Comparison of ENCODE assay signal across 27 cellular contexts in the genomic region with DNA sequence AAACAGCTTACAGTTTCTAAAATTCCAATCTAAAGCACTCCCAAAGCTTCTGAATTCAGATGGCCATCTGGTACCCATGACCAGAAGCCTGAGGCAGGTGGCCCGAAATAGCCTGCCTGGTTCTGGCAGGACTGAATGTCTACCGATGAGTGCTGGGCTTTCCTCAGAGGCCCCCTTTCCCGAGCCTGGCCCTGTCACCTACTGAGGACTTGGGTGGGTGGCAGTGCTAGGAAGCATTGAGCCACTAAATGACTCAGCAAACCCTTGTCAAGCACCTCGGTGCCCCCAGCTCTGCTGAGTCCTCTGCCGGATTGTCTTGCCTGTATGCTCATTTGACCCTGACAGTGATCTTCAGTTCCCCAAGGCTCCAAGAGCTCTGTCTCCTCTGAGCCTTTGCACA. TPM values are rescaled to one million over a fixed set of nuclear protein-coding genes. Genes with fewer than 3 reads are reported as not detected.
DNase-seq lines count a peak whose midpoint lies in the region; ATAC-seq, FAIRE-seq and TF ChIP-seq lines count a peak whose summit lies in the region.
"Had no signal": no experiment of that assay in that cellular context is flagged by ENCODE, and none has a peak within 500 bp of the region (broad histone marks: within the 10 kb centered on the region; RNA-seq: fewer than 3 reads in every experiment).

No MANE protein-coding gene starts in this region.

- no peaks in the 10 kb centered on the region for H3K27me3 ChIP-seq in GM12878 (replicated peaks in 1 of 2; ENCODE audit: control insufficient read depth in 2 of 2, insufficient read depth in 2 of 2, low read length in 1 of 2)

- peaks cover 2 to 8% of the 10 kb centered on the region in 2 donors for H3K36me3 Mint-ChIP-seq in stimulated activated naive B cell treated with anti-CD40 and anti-IgM and Interleukin-4, amounts not matched to agents 10 μg/mL and 1 μg/mL and 100 μg/mL, for 72 hours
- H3K36me3 Mint-ChIP-seq: activated naive CD4-positive, alpha-beta T cell treated with anti-CD3 and anti-CD28 coated beads, Interleukin-2, amount 50 U/mL, for 72 hours; CD4-positive, alpha-beta memory T cell; naive B cell; T-cell had no signal

- in situ Hi-C loops in GM12878 (cut with MboI): no loop called here

- FAIRE-seq in GM18507 (lab: Jason Lieb, UNC): peak; percentile 54
- FAIRE-seq in GM12878 (lab: Jason Lieb, UNC): peak; percentile 54
- FAIRE-seq: colon, H54 had no signal

- DNase-seq in Right ventricle myocardium inferior (ENCODE audit: missing footprints) (peak; percentile 50), left cardiac atrium (no peak), GM18507 (ENCODE audit: extremely low spot score, insufficient read length, low read depth) (no peak), GM12878 (ENCODE audit: low read depth, low spot score) (peak; percentile 26), NCI-H2171 treated with DMSO at 0.1 percent for 48 hours (lab: John Stamatoyannopoulos, UW) (no peak)
- DNase-seq in stimulated activated naive B cell treated with anti-CD40 and anti-IgM and Interleukin-4, amounts not matched to agents 10 μg/mL and 1 μg/mL and 100 μg/mL, for 72 hours: no peak
- DNase-seq: activated CD4-positive, alpha-beta T cell treated with anti-CD3 and anti-CD28 coated beads, Interleukin-2, amount 10 ng/mL, durations not matched to agents 7 days and 5 days; DMS53; effector memory CD8-positive, alpha-beta T cell; Kasumi-1; mesendoderm; naive B cell; NCI-H1436; NCI-H748 treated with DMSO at 0.1 percent for 48 hours; SHP77 treated with DMSO at 0.1 percent for 48 hours; stimulated activated CD4-positive, alpha-beta T cell treated with anti-CD3 and anti-CD28 coated beads, Interleukin-12 subunit alpha, Interleukin-12 subunit beta, amount 100 ng/mL, for 4 hours; T-cell had no signal

- no peak overlapping the region for H2AFZ ChIP-seq in GM12878 (ENCODE audit: control insufficient read depth, low read depth, low read length)

- H3K27ac ChIP-seq in GM12878 (ENCODE audit: control insufficient read depth, insufficient read depth): peak overlapping the region; percentile 64
- H3K27ac ChIP-seq: thoracic aorta had no signal

- peaks cover 0 to 7% of the 10 kb centered on the region in 2 experiments; a peak in 3 of 4 replicates for H3K36me3 ChIP-seq in GM12878 (ENCODE audit: control insufficient read depth in 2 of 2, insufficient read depth in 2 of 2, low read length in 1 of 2)
- H3K36me3 ChIP-seq: thoracic aorta had no signal

- TF ChIP-seq EP300 in GM12878 (IDR thresholded peaks at IDR 0.05; ENCODE audit: borderline replicate concordance in 1 of 2, control insufficient read depth in 1 of 2, low read depth in 2 of 2, low read length in 2 of 2): no peak

- H3K9me3 ChIP-seq in GM12878 (replicated peaks; ENCODE audit: control insufficient read depth, insufficient read depth, low read length): no peaks in the 10 kb centered on the region
- H3K9me3 ChIP-seq: thoracic aorta had no signal

- RAD21 ChIA-PET in GM12878 (lab: Charles Lee; ENCODE audit: unreplicated experiment): interaction anchor here (0.6 kb wide), 1 partner anchor 67 kb away, joined by 3 read pairs; a partner anchor contains a TSS

- POLR2A ChIA-PET in GM12878 (lab: Charles Lee): interaction anchor here (0.9 kb wide), 1 partner anchor 70 kb away, joined by 7 read pairs; no protein-coding TSS in a partner anchor

- H3K4me1 Mint-ChIP-seq in stimulated activated naive B cell treated with anti-CD40 and anti-IgM and Interleukin-4, amounts not matched to agents 10 μg/mL and 1 μg/mL and 100 μg/mL, for 72 hours: peaks cover 32 to 71% of the 10 kb centered on the region in 2 donors

- H3K27ac Mint-ChIP-seq in stimulated activated naive B cell treated with anti-CD40 and anti-IgM and Interleukin-4, amounts not matched to agents 10 μg/mL and 1 μg/mL and 100 μg/mL, for 72 hours: no peak overlapping the region
- H3K27ac Mint-ChIP-seq: activated CD4-positive, alpha-beta T cell treated with anti-CD3 and anti-CD28 coated beads, Interleukin-2, amount 10 ng/mL, durations not matched to agents 7 days and 5 days; CD4-positive, alpha-beta memory T cell; T-cell had no signal

- SMC1A ChIA-PET in GM12878 (lab: Charles Lee; ENCODE audit: uncharacterized antibody, unreplicated experiment): interaction anchor here (0.8 to 2.4 kb wide), 2 partner anchors 18 to 20 kb away, joined by 3 to 5 read pairs; a partner anchor contains a TSS

- CTCF ChIA-PET in GM12878 (lab: Yijun Ruan, JAX): no interaction called here

- peak overlapping the region; percentile 75 for H3K4me2 ChIP-seq in GM12878 (ENCODE audit: control insufficient read depth, insufficient read depth)

- no TSS peak for BruUV-seq in GM12878 (replicated peaks; lab: Mats Ljungman, UMichigan)

- peaks cover 44% of the 10 kb centered on the region for H3K4me1 ChIP-seq in GM12878 (ENCODE audit: control insufficient read depth, insufficient read depth, low read length)

- no peak for TF ChIP-seq RAD21 in GM12878 (IDR thresholded peaks at IDR 0.05; ENCODE audit: insufficient read depth, low read depth, low read length)

- intact Hi-C loops in Right ventricle myocardium inferior (cut with DNase I): no loop called here
- intact Hi-C loops in left cardiac atrium (cut with DNase I): no loop called here
- intact Hi-C loops in GM12878 (cut with micrococcal nuclease; ENCODE audit: unreplicated experiment): no loop called here

- ATAC-seq in Right ventricle myocardium inferior (no peak), left cardiac atrium (no peak), GM12878 (peak; percentile 65), GM18867 (IDR thresholded peaks at IDR 0.05; ENCODE audit: unreplicated experiment) (no peak), HG03521 (IDR thresholded peaks at IDR 0.05; ENCODE audit: unreplicated experiment) (no peak)
- peak; percentile 87 for ATAC-seq in stimulated activated naive B cell treated with anti-CD40 and anti-IgM and Interleukin-4, amounts not matched to agents 10 μg/mL and 1 μg/mL and 100 μg/mL, for 72 hours (replicated peaks)
- ATAC-seq: effector memory CD8-positive, alpha-beta T cell; right cardiac atrium; T-cell had no signal

- peaks cover 3% of the 10 kb centered on the region; the same call in 1 of the 2 replicates for H4K20me1 ChIP-seq in GM12878 (ENCODE audit: control insufficient read depth, insufficient read depth)

- TF ChIP-seq POLR2A in GM12878 (IDR thresholded peaks at IDR 0.05; ENCODE audit: low read depth, low read length): no peak

- H3K4me3 ChIP-seq in GM12878: 0 out of 2 replicates have a peak overlapping the region, but pooled peaks have one; percentile 4
- H3K4me3 ChIP-seq: thoracic aorta had no signal

- WGBS in GM12878 (ENCODE audit: insufficient coverage, insufficient replicate concordance, low lambda C conversion rate, missing lambda C conversion rate): 0% methylated on average over 5 of the region's 5 CpGs

- no peak for TF ChIP-seq CTCF in GM12878 (IDR thresholded peaks at IDR 0.05 in 2 of 3, conservative IDR thresholded peaks at IDR 0.05 in 1 of 3; ENCODE audit: control insufficient read depth in 2 of 3, extremely low read depth in 1 of 3, insufficient read depth in 1 of 3, low read depth in 3 of 3, low read length in 3 of 3)

- H3K9ac ChIP-seq in GM12878 (ENCODE audit: control insufficient read depth, insufficient read depth, low read length): peak overlapping the region; percentile 52

- H3K27me3 Mint-ChIP-seq in stimulated activated naive B cell treated with anti-CD40 and anti-IgM and Interleukin-4, amounts not matched to agents 10 μg/mL and 1 μg/mL and 100 μg/mL, for 72 hours: no peaks in the 10 kb centered on the region
- H3K27me3 Mint-ChIP-seq: activated CD4-positive, alpha-beta T cell treated with anti-CD3 and anti-CD28 coated beads, Interleukin-2, amount 10 ng/mL, durations not matched to agents 7 days and 5 days; CD4-positive, alpha-beta memory T cell; effector memory CD8-positive, alpha-beta T cell; naive B cell; T-cell had no signal

- no peak overlapping the region for H3K4me3 Mint-ChIP-seq in stimulated activated naive B cell treated with anti-CD40 and anti-IgM and Interleukin-4, amounts not matched to agents 10 μg/mL and 1 μg/mL and 100 μg/mL, for 72 hours
- H3K4me3 Mint-ChIP-seq: activated CD4-positive, alpha-beta T cell treated with anti-CD3 and anti-CD28 coated beads, Interleukin-2, amount 10 ng/mL, durations not matched to agents 7 days and 5 days; CD4-positive, alpha-beta memory T cell; effector memory CD8-positive, alpha-beta T cell; T-cell had no signal

- H3K79me2 ChIP-seq in GM12878 (ENCODE audit: control insufficient read depth, insufficient read depth, low read length): peaks cover 56% of the 10 kb centered on the region

- no peaks in the 10 kb centered on the region for H3K9me3 Mint-ChIP-seq in stimulated activated naive B cell treated with anti-CD40 and anti-IgM and Interleukin-4, amounts not matched to agents 10 μg/mL and 1 μg/mL and 100 μg/mL, for 72 hours
- H3K9me3 Mint-ChIP-seq: activated CD4-positive, alpha-beta T cell treated with anti-CD3 and anti-CD28 coated beads, Interleukin-2, amount 10 ng/mL, durations not matched to agents 7 days and 5 days; activated naive CD4-positive, alpha-beta T cell treated with anti-CD3 and anti-CD28 coated beads, Interleukin-2, amount 50 U/mL, for 72 hours; CD4-positive, alpha-beta memory T cell; effector memory CD8-positive, alpha-beta T cell; naive B cell; T-cell had no signal

RNA-seq across cellular contexts. Expression of a gene that starts 17.8 kb away (rescaled TPM):
- total RNA-seq in Right ventricle myocardium inferior (15.1 TPM), left cardiac atrium (10 to 100 TPM; 19.4 to 21.4 TPM), GM12878 (2014; rRNA removed) (18.3 and 21.3 TPM in 2 replicates), GM12878 (2014; rRNA removed; fragmentation: Illumina TruSeq; extraction: Trizol) (4.0 and 5.1 TPM in 2 replicates), GM12878 (2021) (15.8 and 20.9 TPM in 2 replicates)
- total RNA-seq in GM12878 (2013; cell fraction: nucleolus; rRNA removed): 40.0 and 40.4 TPM in 2 replicates
- 2.2 TPM for polyA plus RNA-seq in GM12878 (2011; ENCODE audit: low read depth)
- polyA plus RNA-seq in GM12878 (2011; rRNA removed) (5.5 and 9.5 TPM in 2 replicates), GM12878 (2014; fragmentation: Illumina TruSeq; extraction: Trizol) (0.63 and 1.9 TPM in 2 replicates), GM12878 (2014; fragmentation: Nextera tagmentation; extraction: Ambion mirVana) (under 1 TPM in 1 of 2 experiments, not detected in 1; 0.09 TPM), GM12878 (2014; rRNA removed) (17.5 and 20.7 TPM in 2 replicates), GM12878 (2016; fragmentation: Nextera tagmentation; extraction: Ambion mirVana) (1 to 10 TPM; 2.2 to 4.1 TPM)
- polyA plus RNA-seq in GM12878 (2011; cell fraction: cytosol; rRNA removed): 10.6 and 16.8 TPM in 2 replicates
- 80.7 and 84.7 TPM in 2 replicates for polyA plus RNA-seq in GM12878 (2011; cell fraction: nucleus; rRNA removed)
- polyA plus RNA-seq in GM12878 (2012): 9.0 and 17.0 TPM in 2 replicates
- 5.9 and 11.1 TPM in 2 replicates for polyA minus RNA-seq in GM12878 (2011; rRNA and poly(A)+ RNA removed)
- 4.5 and 8.8 TPM in 2 replicates for polyA minus RNA-seq in GM12878 (2011; cell fraction: cytosol; rRNA and poly(A)+ RNA removed)
- 12.8 and 20.3 TPM in 2 replicates for polyA minus RNA-seq in GM12878 (2011; cell fraction: nucleus; rRNA and poly(A)+ RNA removed)

RNA-seq across cellular contexts. Expression of a gene that starts 31.8 kb away (rescaled TPM):
- 15.5 TPM for total RNA-seq in Right ventricle myocardium inferior
- 10 to 100 TPM; 13.9 to 14.1 TPM for total RNA-seq in left cardiac atrium
- 29.8 and 32.3 TPM in 2 replicates for total RNA-seq in GM12878 (2013; cell fraction: nucleolus; rRNA removed)
- total RNA-seq in GM12878 (2014; rRNA removed): 36.9 and 44.8 TPM in 2 replicates
- 25.2 and 26.5 TPM in 2 replicates for total RNA-seq in GM12878 (2014; rRNA removed; fragmentation: Illumina TruSeq; extraction: Trizol)
- total RNA-seq in GM12878 (2021): 42.4 and 45.0 TPM in 2 replicates
- 50.7 TPM for polyA plus RNA-seq in GM12878 (2011; ENCODE audit: low read depth)
- polyA plus RNA-seq in GM12878 (2011; rRNA removed): 27.5 and 43.3 TPM in 2 replicates
- 75.3 and 80.0 TPM in 2 replicates for polyA plus RNA-seq in GM12878 (2011; cell fraction: cytosol; rRNA removed)
- 104 and 138 TPM in 2 replicates for polyA plus RNA-seq in GM12878 (2011; cell fraction: nucleus; rRNA removed)
- polyA plus RNA-seq in GM12878 (2012): 42.3 and 52.6 TPM in 2 replicates
- 11.7 and 21.1 TPM in 2 replicates for polyA plus RNA-seq in GM12878 (2014; fragmentation: Illumina TruSeq; extraction: Trizol)
- polyA plus RNA-seq in GM12878 (2014; fragmentation: Nextera tagmentation; extraction: Ambion mirVana): 10 to 100 TPM; 51.6 to 55.3 TPM
- polyA plus RNA-seq in GM12878 (2014; rRNA removed): 43.9 and 48.5 TPM in 2 replicates
- 10 to 100 TPM; 75.5 to 76.7 TPM for polyA plus RNA-seq in GM12878 (2016; fragmentation: Nextera tagmentation; extraction: Ambion mirVana)
- 12.9 and 37.6 TPM in 2 replicates for polyA minus RNA-seq in GM12878 (2011; rRNA and poly(A)+ RNA removed)
- 13.3 and 22.1 TPM in 2 replicates for polyA minus RNA-seq in GM12878 (2011; cell fraction: cytosol; rRNA and poly(A)+ RNA removed)
- polyA minus RNA-seq in GM12878 (2011; cell fraction: nucleus; rRNA and poly(A)+ RNA removed): 12.8 and 21.5 TPM in 2 replicates

RNA-seq across cellular contexts. Expression of a gene that starts 34.5 kb away (rescaled TPM):
- total RNA-seq in Right ventricle myocardium inferior (0.19 TPM), left cardiac atrium (under 1 TPM; 0.44 to 0.73 TPM), GM12878 (2014; rRNA removed) (2.0 and 3.5 TPM in 2 replicates), GM12878 (2014; rRNA removed; fragmentation: Illumina TruSeq; extraction: Trizol) (0.83 and 0.98 TPM in 2 replicates), GM12878 (2021) (21.3 and 23.5 TPM in 2 replicates)
- total RNA-seq in GM12878 (2013; cell fraction: nucleolus; rRNA removed): 5.5 and 7.7 TPM in 2 replicates
- polyA plus RNA-seq in GM12878 (2011; ENCODE audit: low read depth): 3.8 TPM
- polyA plus RNA-seq in GM12878 (2011; rRNA removed) (0.24 and 0.92 TPM in 2 replicates), GM12878 (2014; fragmentation: Illumina TruSeq; extraction: Trizol) (0.53 TPM in 1 of 2 replicates, not detected in the other), GM12878 (2014; fragmentation: Nextera tagmentation; extraction: Ambion mirVana) (under 1 TPM in 1 of 2 experiments, not detected in 1; 0.44 TPM), GM12878 (2014; rRNA removed) (7.5 and 11.8 TPM in 2 replicates), GM12878 (2016; fragmentation: Nextera tagmentation; extraction: Ambion mirVana) (10 to 100 TPM; 21.9 to 23.6 TPM)
- polyA plus RNA-seq in GM12878 (2011; cell fraction: cytosol; rRNA removed): 2.8 and 2.9 TPM in 2 replicates
- 8.0 and 12.0 TPM in 2 replicates for polyA plus RNA-seq in GM12878 (2011; cell fraction: nucleus; rRNA removed)
- 12.1 and 14.3 TPM in 2 replicates for polyA plus RNA-seq in GM12878 (2012)
- polyA minus RNA-seq in GM12878 (2011; rRNA and poly(A)+ RNA removed): 0.66 and 4.7 TPM in 2 replicates
- polyA minus RNA-seq in GM12878 (2011; cell fraction: cytosol; rRNA and poly(A)+ RNA removed): 7.4 and 9.8 TPM in 2 replicates
- polyA minus RNA-seq in GM12878 (2011; cell fraction: nucleus; rRNA and poly(A)+ RNA removed): 3.3 and 9.2 TPM in 2 replicates
- total RNA-seq: fibroblast of lung, HT1080 had no signal

RNA-seq across cellular contexts. Expression of a gene that starts 50.0 kb away (rescaled TPM):
- total RNA-seq in Right ventricle myocardium inferior (not detected), left cardiac atrium (under 1 TPM in 1 of 2 donors, not detected in 1; 0.05 TPM), GM12878 (2014; rRNA removed) (0.05 and 0.06 TPM in 2 replicates), GM12878 (2014; rRNA removed; fragmentation: Illumina TruSeq; extraction: Trizol) (not detected in 2 replicates), GM12878 (2021) (0.05 and 0.13 TPM in 2 replicates)
- total RNA-seq in GM12878 (2013; cell fraction: nucleolus; rRNA removed): 1.4 and 1.6 TPM in 2 replicates
- not detected for polyA plus RNA-seq in GM12878 (2011; ENCODE audit: low read depth)
- polyA plus RNA-seq in GM12878 (2011; rRNA removed) (not detected in 2 replicates), GM12878 (2014; fragmentation: Illumina TruSeq; extraction: Trizol) (not detected in 2 replicates), GM12878 (2014; fragmentation: Nextera tagmentation; extraction: Ambion mirVana) (not detected), GM12878 (2014; rRNA removed) (0.04 and 0.18 TPM in 2 replicates), GM12878 (2016; fragmentation: Nextera tagmentation; extraction: Ambion mirVana) (not detected)
- polyA plus RNA-seq in GM12878 (2011; cell fraction: cytosol; rRNA removed): 0.03 TPM in 1 of 2 replicates, not detected in the other
- 0.28 and 0.37 TPM in 2 replicates for polyA plus RNA-seq in GM12878 (2011; cell fraction: nucleus; rRNA removed)
- 0.14 and 0.17 TPM in 2 replicates for polyA plus RNA-seq in GM12878 (2012)
- 0.05 TPM in 1 of 2 replicates, not detected in the other for polyA minus RNA-seq in GM12878 (2011; rRNA and poly(A)+ RNA removed)
- not detected in 2 replicates for polyA minus RNA-seq in GM12878 (2011; cell fraction: cytosol; rRNA and poly(A)+ RNA removed)
- polyA minus RNA-seq in GM12878 (2011; cell fraction: nucleus; rRNA and poly(A)+ RNA removed): 0.12 TPM in 1 of 2 replicates, not detected in the other
- total RNA-seq: HT1080 had no signal
- polyA plus RNA-seq: fibroblast of lung had no signal

Comparison
In these comparisons a context has a peak if more than half of its experiments do, and no peak if none do; other contexts are left out.
1. DNase-seq: peak in Right ventricle myocardium inferior (single experiment) and GM12878 (single experiment); none in left cardiac atrium (single experiment), GM18507 (single experiment), stimulated activated naive B cell treated with anti-CD40 and anti-IgM and Interleukin-4, amounts not matched to agents 10 μg/mL and 1 μg/mL and 100 μg/mL, for 72 hours (single experiment) and NCI-H2171 treated with DMSO at 0.1 percent for 48 hours (single experiment).
2. ATAC-seq: peak in GM12878 (single experiment) and stimulated activated naive B cell treated with anti-CD40 and anti-IgM and Interleukin-4, amounts not matched to agents 10 μg/mL and 1 μg/mL and 100 μg/mL, for 72 hours (2 of 2); none in Right ventricle myocardium inferior (single experiment), left cardiac atrium (0 of 2), GM18867 (single experiment) and HG03521 (single experiment).